ENCODE assay signal across 8 cellular contexts in genomic region chr13:42497798-42498197, GRCh38.
DNase-seq lines count a peak whose midpoint lies in the region; ATAC-seq, FAIRE-seq and TF ChIP-seq lines count a peak whose summit lies in the region.

No MANE protein-coding gene starts in this region.

- TF ChIP-seq CTCF in GM10266 (IDR thresholded peaks at IDR 0.05; ENCODE audit: control insufficient read depth, insufficient read depth, low read depth, missing control alignments) (no peak), choroid plexus epithelial cell (conservative IDR thresholded peaks at IDR 0.05; ENCODE audit: low read depth, low read length) (no peak)

- no peak overlapping the region for H3K4me3 ChIP-seq in choroid plexus epithelial cell (ENCODE audit: low read depth, low read length)

- no peak for TF ChIP-seq POLR2A in H54 (IDR thresholded peaks at IDR 0.05; ENCODE audit: low read depth, low read length)

- DNase-seq in GM10266 (ENCODE audit: extremely low spot score) = peak; percentile 41
- DNase-seq in choroid plexus epithelial cell (ENCODE audit: low read depth) = peak; percentile 91
- no peak for DNase-seq in D341Med (ENCODE audit: low spot score)
- no peak for DNase-seq in H54 (ENCODE audit: insufficient read length, low spot score)
- DNase-seq in NCI-H774 (lab: John Stamatoyannopoulos, UW) = no peak
- no peak for DNase-seq in NCI-H128 (lab: John Stamatoyannopoulos, UW; ENCODE audit: unreplicated experiment)

- ATAC-seq in GM21367 (IDR thresholded peaks at IDR 0.05; ENCODE audit: unreplicated experiment) (peak; percentile 95), HG03558 (IDR thresholded peaks at IDR 0.05; ENCODE audit: extremely low read depth, unreplicated experiment) (peak; percentile 85)

- FAIRE-seq in H54 (lab: Jason Lieb, UNC) = no peak

Comparison
In these comparisons a context has a peak if more than half of its experiments do, and no peak if none do; other contexts are left out.
1. DNase-seq: peak in GM10266 (single experiment) and choroid plexus epithelial cell (single experiment); none in D341Med (single experiment), H54 (single experiment), NCI-H774 (single experiment) and NCI-H128 (single experiment).